ENCODE assay signal across 14 cellular contexts in genomic region chr20:1761116-1761515, GRCh38.
DNase-seq lines count a peak whose midpoint lies in the region; ATAC-seq and TF ChIP-seq lines count a peak whose summit lies in the region.
"Had no signal": no experiment of that assay in that cellular context is flagged by ENCODE, and none has a peak within 500 bp of the region (broad histone marks: within the 10 kb centered on the region; RNA-seq: fewer than 3 reads in every experiment).

No MANE protein-coding gene starts in this region.

- BruUV-seq in Panc1 (replicated peaks; lab: Mats Ljungman, UMichigan) = no TSS peak

- H3K4me3 ChIP-seq in Panc1 (ENCODE audit: low read depth in 2 of 2, low read length in 2 of 2) = no peak overlapping the region
- H3K4me3 ChIP-seq: esophagus squamous epithelium had no signal

- no peak overlapping the region for H3K27ac Mint-ChIP-seq in T-helper 2 cell treated with Interferon-gamma antibody and Interleukin-4, amounts not matched to agents 5 μg/mL and 100 μg/mL, for 36 hours

- H3K27me3 ChIP-seq in Panc1 (ENCODE audit: control insufficient read depth, insufficient read depth, low read length) = peaks cover 18% of the 10 kb centered on the region

- no peaks in the 10 kb centered on the region for H3K9me3 Mint-ChIP-seq in T-helper 2 cell treated with Interferon-gamma antibody and Interleukin-4, amounts not matched to agents 5 μg/mL and 100 μg/mL, for 36 hours
- H3K9me3 Mint-ChIP-seq: naive thymus-derived CD8-positive, alpha-beta T cell had no signal

- intact Hi-C loops in Panc1 (cut with micrococcal nuclease; ENCODE audit: unreplicated experiment) = no loop called here

- H3K4me3 Mint-ChIP-seq in T-helper 2 cell treated with Interferon-gamma antibody and Interleukin-4, amounts not matched to agents 5 μg/mL and 100 μg/mL, for 36 hours = no peak overlapping the region
- H3K4me3 Mint-ChIP-seq: naive thymus-derived CD8-positive, alpha-beta T cell had no signal

- no peaks in the 10 kb centered on the region for H3K36me3 ChIP-seq in Panc1 (ENCODE audit: control insufficient read depth, insufficient read depth, low read length)
- H3K36me3 ChIP-seq: esophagus squamous epithelium had no signal

- in situ Hi-C loops in Panc1 (cut with HindIII; ENCODE audit: low pct_unique_long_range_greater_than_20kb, low sequenced_read_pairs) = no loop called here

- no peaks in the 10 kb centered on the region for H3K9me3 ChIP-seq in Panc1 (ENCODE audit: control insufficient read depth, insufficient read depth, low read depth, low read length)
- H3K9me3 ChIP-seq: esophagus squamous epithelium had no signal

- no peak overlapping the region for H3K27ac ChIP-seq in Panc1 (ENCODE audit: low read length)
- H3K27ac ChIP-seq: esophagus squamous epithelium had no signal

- H3K27me3 Mint-ChIP-seq in T-helper 2 cell treated with Interferon-gamma antibody and Interleukin-4, amounts not matched to agents 5 μg/mL and 100 μg/mL, for 36 hours (ENCODE audit: low read depth) = peaks cover 8% of the 10 kb centered on the region

- DNase-seq in EH (ENCODE audit: low read depth) (peak; percentile 93), Panc1 (ENCODE audit: low read depth, low spot score) (peak; percentile 12), dermis blood vessel endothelial cell (peak; percentile 61), non-pigmented ciliary epithelial cell (ENCODE audit: low read depth) (peak; percentile 65), iPS-NIHi7 (ENCODE audit: extremely low spot score) (no peak), NCI-H82 (lab: John Stamatoyannopoulos, UW) (no peak)
- DNase-seq in T-helper 2 cell treated with Interferon-gamma antibody and Interleukin-4, amounts not matched to agents 5 μg/mL and 100 μg/mL, for 36 hours (ENCODE audit: low spot score) = no peak
- no peak for DNase-seq in stimulated activated CD4-positive, alpha-beta T cell treated with anti-CD3 and anti-CD28 coated beads, Interleukin-4, amount 100 ng/mL, for 4 hours
- DNase-seq: activated CD4-positive, alpha-beta T cell treated with anti-CD3 and anti-CD28 coated beads, Interleukin-2, amount 50 U/mL, for 4 hours; activated effector memory CD4-positive, alpha-beta T cell treated with anti-CD3 and anti-CD28 coated beads, Interleukin-2, amount 50 U/mL, for 16 hours; esophagus squamous epithelium; islet precursor cell; naive thymus-derived CD8-positive, alpha-beta T cell had no signal

- no peaks in the 10 kb centered on the region for H3K36me3 Mint-ChIP-seq in T-helper 2 cell treated with Interferon-gamma antibody and Interleukin-4, amounts not matched to agents 5 μg/mL and 100 μg/mL, for 36 hours (ENCODE audit: low read depth)
- H3K36me3 Mint-ChIP-seq: naive thymus-derived CD8-positive, alpha-beta T cell had no signal

- TF ChIP-seq CTCF in Panc1 (IDR thresholded peaks at IDR 0.05) = no peak

- ATAC-seq in Panc1 = no peak
- ATAC-seq: naive thymus-derived CD8-positive, alpha-beta T cell; sciatic nerve had no signal

- POLR2A ChIA-PET in Panc1 (lab: Charles Lee) = no interaction called here

- CTCF ChIA-PET in Panc1 (lab: Charles Lee) = no interaction called here

- no peaks in the 10 kb centered on the region for H3K4me1 Mint-ChIP-seq in T-helper 2 cell treated with Interferon-gamma antibody and Interleukin-4, amounts not matched to agents 5 μg/mL and 100 μg/mL, for 36 hours (ENCODE audit: low read depth)

- peaks cover 3% of the 10 kb centered on the region; the same call in 1 of the 2 replicates for H3K4me1 ChIP-seq in Panc1 (ENCODE audit: control insufficient read depth, insufficient read depth, low read length)

Comparison
In these comparisons a context has a peak if more than half of its experiments do, and no peak if none do; other contexts are left out.
1. DNase-seq: peak in EH (single experiment), Panc1 (single experiment), dermis blood vessel endothelial cell (single experiment) and non-pigmented ciliary epithelial cell (single experiment); none in iPS-NIHi7 (single experiment), T-helper 2 cell treated with Interferon-gamma antibody and Interleukin-4, amounts not matched to agents 5 μg/mL and 100 μg/mL, for 36 hours (single experiment), stimulated activated CD4-positive, alpha-beta T cell treated with anti-CD3 and anti-CD28 coated beads, Interleukin-4, amount 100 ng/mL, for 4 hours (0 of 2) and NCI-H82 (single experiment).